24 cellular contexts compared by ENCODE assay signal in the genomic region with DNA sequence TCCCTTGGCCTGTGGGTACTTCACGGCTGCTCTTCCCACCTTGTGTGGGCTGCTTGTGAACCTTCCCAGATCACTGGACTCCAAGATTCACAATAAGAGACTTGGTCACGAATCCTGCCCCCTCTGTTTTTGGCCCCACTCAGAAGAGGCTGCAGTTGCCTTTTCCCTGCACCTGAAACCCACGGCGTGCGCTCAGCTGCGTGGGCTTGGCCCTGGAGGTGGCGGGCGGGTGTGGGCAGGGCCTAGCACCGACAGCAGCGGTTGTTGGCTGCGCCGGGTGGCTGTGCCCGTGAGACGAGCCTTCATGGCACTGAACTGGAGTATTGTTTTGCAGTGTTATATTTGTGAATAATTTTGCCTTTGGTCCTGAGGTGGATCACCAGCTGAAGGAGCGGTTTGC.
"Had no signal": no experiment of that assay in that cellular context is flagged by ENCODE, and none has a peak within 500 bp of the region (broad histone marks: within the 10 kb centered on the region; RNA-seq: fewer than 3 reads in every experiment).

No MANE protein-coding gene starts in this region.

- ATAC-seq: activated T-cell treated with anti-CD3 and anti-CD28 coated beads, Interleukin-2, amount 50 U/mL, for 72 hours; PC-3 had no signal

- H3K27me3 ChIP-seq: adrenal gland, breast epithelium had no signal

- H3K4me1 ChIP-seq: adrenal gland, breast epithelium had no signal

- H3K4me3 Mint-ChIP-seq: activated B cell treated with CpG ODN at 0.5 μM for 24 hours; activated CD4-positive, alpha-beta memory T cell treated with anti-CD3 and anti-CD28 coated beads for 36 hours; activated CD4-positive, alpha-beta T cell treated with anti-CD3 and anti-CD28 coated beads, Interleukin-2, amount 10 ng/mL, durations not matched to agents 24 days and 14 days; activated naive CD8-positive, alpha-beta T cell treated with anti-CD3 and anti-CD28 coated beads, Interleukin-2, amount 10 ng/mL, durations not matched to agents 7 days and 5 days; activated T-cell treated with anti-CD3 and anti-CD28 coated beads, Interleukin-2, amount 50 U/mL, for 72 hours; T-helper 1 cell treated with Interleukin-12 subunit alpha and Interleukin-12 subunit beta and Interleukin-4 antibody, amounts not matched to agents 30 μg/mL and 1 μg/mL, for 36 hours had no signal

- H3K27me3 Mint-ChIP-seq: activated B cell treated with CpG ODN at 0.5 μM for 24 hours; activated CD4-positive, alpha-beta memory T cell treated with anti-CD3 and anti-CD28 coated beads for 36 hours; activated CD4-positive, alpha-beta T cell treated with anti-CD3 and anti-CD28 coated beads, Interleukin-2, amount 10 ng/mL, durations not matched to agents 24 days and 14 days; activated naive CD8-positive, alpha-beta T cell treated with anti-CD3 and anti-CD28 coated beads, Interleukin-2, amount 10 ng/mL, durations not matched to agents 7 days and 5 days had no signal

- H3K36me3 ChIP-seq: breast epithelium had no signal

- H3K9me3 Mint-ChIP-seq: activated B cell treated with CpG ODN at 0.5 μM for 24 hours; activated CD4-positive, alpha-beta memory T cell treated with anti-CD3 and anti-CD28 coated beads for 36 hours; activated CD4-positive, alpha-beta T cell treated with anti-CD3 and anti-CD28 coated beads, Interleukin-2, amount 10 ng/mL, durations not matched to agents 24 days and 14 days; activated naive CD8-positive, alpha-beta T cell treated with anti-CD3 and anti-CD28 coated beads, Interleukin-2, amount 10 ng/mL, durations not matched to agents 7 days and 5 days; activated T-cell treated with anti-CD3 and anti-CD28 coated beads, Interleukin-2, amount 50 U/mL, for 72 hours; activated T-helper 2 cell treated with anti-CD3 and anti-CD28 coated beads, Interferon-gamma antibody, Interleukin-2, Interleukin-4, amounts not matched to agents 10 μg/mL and 5 μg/mL and 100 μg/mL, durations not matched to agents 14 hours and 24 hours and 36 hours; T-helper 1 cell treated with Interleukin-12 subunit alpha and Interleukin-12 subunit beta and Interleukin-4 antibody, amounts not matched to agents 30 μg/mL and 1 μg/mL, for 36 hours had no signal

- H3K4me3 ChIP-seq: adrenal gland, breast epithelium had no signal

- H3K27ac ChIP-seq: adrenal gland, breast epithelium had no signal

- H3K9me3 ChIP-seq: adrenal gland, breast epithelium had no signal

- H3K27ac Mint-ChIP-seq: activated B cell treated with CpG ODN at 0.5 μM for 24 hours; activated CD4-positive, alpha-beta memory T cell treated with anti-CD3 and anti-CD28 coated beads for 36 hours; activated CD4-positive, alpha-beta T cell treated with anti-CD3 and anti-CD28 coated beads, Interleukin-2, amount 10 ng/mL, durations not matched to agents 24 days and 14 days; activated naive CD8-positive, alpha-beta T cell treated with anti-CD3 and anti-CD28 coated beads, Interleukin-2, amount 10 ng/mL, durations not matched to agents 7 days and 5 days; activated T-cell treated with anti-CD3 and anti-CD28 coated beads, Interleukin-2, amount 50 U/mL, for 72 hours; activated T-helper 2 cell treated with anti-CD3 and anti-CD28 coated beads, Interferon-gamma antibody, Interleukin-2, Interleukin-4, amounts not matched to agents 10 μg/mL and 5 μg/mL and 100 μg/mL, durations not matched to agents 14 hours and 24 hours and 36 hours; T-helper 1 cell treated with Interleukin-12 subunit alpha and Interleukin-12 subunit beta and Interleukin-4 antibody, amounts not matched to agents 30 μg/mL and 1 μg/mL, for 36 hours had no signal

- DNase-seq: activated B cell treated with CpG ODN at 0.5 μM for 24 hours; activated CD4-positive, alpha-beta memory T cell treated with anti-CD3 and anti-CD28 coated beads for 36 hours; activated CD4-positive, alpha-beta T cell treated with anti-CD3 and anti-CD28 coated beads for 1 hour; activated CD4-positive, alpha-beta T cell treated with anti-CD3 and anti-CD28 coated beads, Interleukin-2, amount 10 ng/mL, durations not matched to agents 24 days and 14 days; activated CD8-positive, alpha-beta memory T cell treated with anti-CD3 and anti-CD28 coated beads for 24 hours; activated naive CD4-positive, alpha-beta T cell treated with anti-CD3 and anti-CD28 coated beads, Interleukin-2, amount 50 U/mL, for 16 hours; activated naive CD8-positive, alpha-beta T cell treated with anti-CD3 and anti-CD28 coated beads, Interleukin-2, amount 10 ng/mL, durations not matched to agents 7 days and 5 days; activated T-cell treated with anti-CD3 and anti-CD28 coated beads, Interleukin-2, amount 50 U/mL, for 72 hours; adrenal gland; aorta; central memory CD4-positive, alpha-beta T cell; KG1; NCI-H1048; NCI-H146; NCI-H1930; NCI-H2171; NCI-H2227 treated with DMSO at 0.1 percent for 48 hours; NCI-H526; NK-92 treated with Interleukin-12 subunit alpha and Interleukin-12 subunit beta, amount 100 ng/mL, for 24 hours; PC-3; SHP77 treated with DMSO at 0.1 percent for 48 hours had no signal
